In the genomic region with DNA sequence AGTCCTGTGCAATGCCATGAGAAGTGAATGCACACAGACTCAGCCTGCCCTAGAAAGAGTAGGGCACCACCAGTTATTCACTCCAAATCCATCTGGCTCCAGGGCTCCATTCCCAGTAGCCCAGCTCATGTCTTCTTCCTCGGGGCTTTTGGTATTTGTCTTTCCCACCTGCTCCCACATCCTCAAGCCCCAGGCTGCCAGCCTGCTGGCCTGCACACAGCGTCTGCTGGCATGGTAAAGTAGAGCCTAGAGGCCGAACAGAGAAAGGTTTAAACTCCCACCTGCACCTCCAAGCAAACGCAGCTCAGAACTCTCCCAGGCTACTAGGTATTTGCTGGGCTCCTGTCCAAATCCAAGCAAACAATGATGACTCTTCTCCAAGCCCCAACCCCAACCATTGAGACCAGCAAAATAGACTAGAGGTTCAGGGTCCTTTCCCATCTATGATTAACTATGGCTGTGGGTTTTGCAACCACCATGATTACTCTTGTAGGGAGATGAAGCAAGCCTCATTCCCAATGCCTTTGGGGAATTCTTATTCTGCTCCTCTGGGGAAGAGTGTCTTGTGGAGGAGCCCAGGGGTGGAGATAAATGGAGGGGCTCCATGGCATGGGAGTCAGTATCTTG, we compare ENCODE assay signal across 16 cellular contexts. TPM values are rescaled to one million over a fixed set of nuclear protein-coding genes. Genes with fewer than 3 reads are reported as not detected.
DNase-seq lines count a peak whose midpoint lies in the region; ATAC-seq and TF ChIP-seq lines count a peak whose summit lies in the region.
"Had no signal": no experiment of that assay in that cellular context is flagged by ENCODE, and none has a peak within 500 bp of the region (broad histone marks: within the 10 kb centered on the region; RNA-seq: fewer than 3 reads in every experiment).

No MANE protein-coding gene starts in this region.

- H3K36me3 Mint-ChIP-seq in MCF 10A (ENCODE audit: insufficient read depth, unreplicated experiment) (no peaks in the 10 kb centered on the region), endodermal cell (ENCODE audit: low read depth) (no peaks in the 10 kb centered on the region)

- TF ChIP-seq POLR2A in breast epithelium (IDR thresholded peaks at IDR 0.05) (no peak), heart left ventricle (IDR thresholded peaks at IDR 0.05) (no peak), prostate gland (IDR thresholded peaks at IDR 0.05) (no peak)

- H3K27me3 ChIP-seq in breast epithelium (no peaks in the 10 kb centered on the region), endodermal cell (ENCODE audit: control insufficient read depth, insufficient read depth, low read length, poor library complexity, severe bottlenecking) (peaks cover 68% of the 10 kb centered on the region), osteoblast (ENCODE audit: insufficient read depth, low read length) (peaks cover 31% of the 10 kb centered on the region), heart left ventricle (peaks cover 0 to 19% (median 0%) of the 10 kb centered on the region in 9 donors), right cardiac atrium (ENCODE audit: control insufficient read depth, insufficient read depth) (no peaks in the 10 kb centered on the region), prostate gland (replicated peaks; ENCODE audit: insufficient read depth) (no peaks in the 10 kb centered on the region)

- H2AFZ ChIP-seq in osteoblast (ENCODE audit: low read length) = no peak overlapping the region

- H3K4me1 Mint-ChIP-seq in MCF 10A (ENCODE audit: insufficient read depth, unreplicated experiment) = no peaks in the 10 kb centered on the region
- no peaks in the 10 kb centered on the region for H3K4me1 Mint-ChIP-seq in endodermal cell

- no peak for TF ChIP-seq CTCF in MCF 10A (IDR thresholded peaks at IDR 0.05; ENCODE audit: unreplicated experiment)
- TF ChIP-seq CTCF in breast epithelium (IDR thresholded peaks at IDR 0.05) = no peak
- TF ChIP-seq CTCF in endodermal cell (conservative IDR thresholded peaks at IDR 0.05) = no peak
- TF ChIP-seq CTCF in osteoblast (IDR thresholded peaks at IDR 0.05; ENCODE audit: extremely low read depth, low read depth, low read length) = no peak
- TF ChIP-seq CTCF in heart left ventricle (IDR thresholded peaks at IDR 0.05) = no peak
- TF ChIP-seq CTCF in prostate gland (IDR thresholded peaks at IDR 0.05) = no peak

- no peaks in the 10 kb centered on the region for H3K79me2 ChIP-seq in osteoblast (ENCODE audit: insufficient read depth, low read length)

- H3K4me1 ChIP-seq in breast epithelium = no peaks in the 10 kb centered on the region
- H3K4me1 ChIP-seq in endodermal cell (ENCODE audit: control insufficient read depth, insufficient read depth, low read length) = no peaks in the 10 kb centered on the region
- H3K4me1 ChIP-seq in osteoblast (ENCODE audit: insufficient read depth, low read length) = peaks cover 17% of the 10 kb centered on the region
- peaks cover 0 to 8% (median 7%) of the 10 kb centered on the region in 12 donors for H3K4me1 ChIP-seq in heart left ventricle
- peaks cover 2% of the 10 kb centered on the region for H3K4me1 ChIP-seq in right cardiac atrium (ENCODE audit: control insufficient read depth, insufficient read depth, low read length)
- H3K4me1 ChIP-seq in prostate gland (replicated peaks) = no peaks in the 10 kb centered on the region

- H3K27ac Mint-ChIP-seq in MCF 10A (ENCODE audit: low read depth, unreplicated experiment) (no peak overlapping the region), endodermal cell (no peak overlapping the region)
- H3K27ac Mint-ChIP-seq: B cell had no signal

- ATAC-seq in heart left ventricle = no peak
- ATAC-seq in right cardiac atrium = no peak
- ATAC-seq: K562, Right ventricle myocardium inferior had no signal

- H4K20me1 ChIP-seq in osteoblast (ENCODE audit: insufficient read depth, low read length) = no peaks in the 10 kb centered on the region

- H3K4me3 ChIP-seq in breast epithelium = no peak overlapping the region
- no peak overlapping the region for H3K4me3 ChIP-seq in endodermal cell (ENCODE audit: low read length)
- no peak overlapping the region for H3K4me3 ChIP-seq in osteoblast (ENCODE audit: insufficient read depth, low read length)
- no peak overlapping the region for H3K4me3 ChIP-seq in heart left ventricle
- no peak overlapping the region for H3K4me3 ChIP-seq in right cardiac atrium (ENCODE audit: low read length)
- no peak overlapping the region for H3K4me3 ChIP-seq in prostate gland
- H3K4me3 ChIP-seq: K562 had no signal

- BruUV-seq in MCF 10A (replicated peaks; lab: Mats Ljungman, UMichigan) = no TSS peak

- DNase-seq in MCF 10A (ENCODE audit: unreplicated experiment) = peak; percentile 21
- no peak for DNase-seq in breast epithelium (ENCODE audit: low spot score in 2 of 2)
- peak; percentile 32 for DNase-seq in endodermal cell
- DNase-seq in osteoblast (ENCODE audit: insufficient read length, low spot score, missing footprints) = no peak
- no peak for DNase-seq in heart left ventricle
- DNase-seq in right cardiac atrium = no peak
- no peak for DNase-seq in prostate gland (ENCODE audit: low spot score)
- DNase-seq: GDM1; GOT3; NCI-H1105; NCI-H2081 treated with DMSO at 0.1 percent for 48 hours; NCI-H446 treated with DMSO at 0.1 percent for 48 hours; NK-92 treated with Interleukin-12 subunit alpha and Interleukin-12 subunit beta, amount 100 ng/mL, for 24 hours had no signal

- 82 to 83% methylated on average over 1 to 4 of the region's 4 CpGs for WGBS in endodermal cell (ENCODE audit: insufficient coverage in 1 of 2, insufficient read length in 1 of 2), 2 experiments
- WGBS in heart left ventricle, 4 donors = 89 to 98% (median 90%) methylated on average over 4 of the region's 4 CpGs
- 87% methylated on average over 4 of the region's 4 CpGs for WGBS in right cardiac atrium
- 67% methylated on average over 4 of the region's 4 CpGs for WGBS in prostate gland

- H3K4me3 Mint-ChIP-seq in MCF 10A (ENCODE audit: unreplicated experiment) = no peak overlapping the region
- no peak overlapping the region for H3K4me3 Mint-ChIP-seq in endodermal cell
- H3K4me3 Mint-ChIP-seq: B cell had no signal

- H3K36me3 ChIP-seq in breast epithelium = no peaks in the 10 kb centered on the region
- no peaks in the 10 kb centered on the region for H3K36me3 ChIP-seq in endodermal cell (ENCODE audit: control insufficient read depth, insufficient read depth, low read length)
- H3K36me3 ChIP-seq in osteoblast (ENCODE audit: insufficient read depth, low read length) = no peaks in the 10 kb centered on the region
- H3K36me3 ChIP-seq in heart left ventricle = no peaks in the 10 kb centered on the region
- no peaks in the 10 kb centered on the region for H3K36me3 ChIP-seq in prostate gland

- peak overlapping the region; percentile 11 for H3K4me2 ChIP-seq in osteoblast (ENCODE audit: insufficient read depth, low read length)

- H3K9me3 ChIP-seq in breast epithelium (no peaks in the 10 kb centered on the region), endodermal cell (ENCODE audit: control insufficient read depth, low read length) (no peaks in the 10 kb centered on the region), osteoblast (ENCODE audit: low read depth, low read length) (no peaks in the 10 kb centered on the region), heart left ventricle (no peaks in the 10 kb centered on the region), right cardiac atrium (ENCODE audit: control insufficient read depth, low read length) (no peaks in the 10 kb centered on the region), prostate gland (no peaks in the 10 kb centered on the region)

- intact Hi-C loops in MCF 10A (cut with micrococcal nuclease) = loop anchor here (10.0 kb wide), 1 partner anchor 165 kb away; no protein-coding TSS in a partner anchor
- intact Hi-C loops in breast epithelium (cut with DNase I; ENCODE audit: low total_unique reads) = loop anchor here (10.0 kb wide), 1 partner anchor 45 kb away; no protein-coding TSS in a partner anchor
- intact Hi-C loops in heart left ventricle (cut with DNase I) = loop anchor here in 6 of 10 donors (5.0 to 10.0 kb wide), 2 partner anchors 37 to 155 kb away; no protein-coding TSS in a partner anchor
- intact Hi-C loops in right cardiac atrium (cut with DNase I) = loop anchor here in 1 of 4 donors (5.0 kb wide), 1 partner anchor 37 kb away; no protein-coding TSS in a partner anchor
- intact Hi-C loops in prostate gland (cut with DNase I) = no loop called here

- POLR2A ChIA-PET in MCF 10A (lab: Yijun Ruan, JAX) = no interaction called here

- H3K9ac ChIP-seq in endodermal cell (ENCODE audit: extremely low read depth, low read length, poor library complexity, severe bottlenecking) = no peak overlapping the region

- H3K27me3 Mint-ChIP-seq in MCF 10A (ENCODE audit: insufficient read depth, unreplicated experiment) = peaks cover 12% of the 10 kb centered on the region
- H3K27me3 Mint-ChIP-seq in endodermal cell (ENCODE audit: insufficient read depth) = peaks cover 81% of the 10 kb centered on the region

- H3K27ac ChIP-seq in breast epithelium (peak overlapping the region in 1 of 2 donors; percentile 14), endodermal cell (ENCODE audit: low read depth, low read length) (no peak overlapping the region), osteoblast (ENCODE audit: low read depth, low read length) (no peak overlapping the region), heart left ventricle (no peak overlapping the region), right cardiac atrium (ENCODE audit: low read length) (no peak overlapping the region), prostate gland (no peak overlapping the region)

- H3K9me3 Mint-ChIP-seq in MCF 10A (ENCODE audit: unreplicated experiment) (no peaks in the 10 kb centered on the region), endodermal cell (no peaks in the 10 kb centered on the region)

- CTCF ChIA-PET in MCF 10A (lab: Yijun Ruan, JAX) = interaction anchor here (0.7 to 1.8 kb wide), 2 partner anchors 10 to 1288 kb away, joined by 3 to 7 read pairs; no protein-coding TSS in a partner anchor

RNA-seq across cellular contexts. Expression of gene VDR, which starts 5.2 kb away (rescaled TPM):
- 22.3 and 23.4 TPM in 2 replicates for total RNA-seq in MCF 10A (2022)
- 10 to 100 TPM in 2 of 3 donors, 1 to 10 TPM in 1; 1.6 to 41.7 (median 16.1) TPM for total RNA-seq in breast epithelium
- total RNA-seq in endodermal cell = under 1 TPM in 1 of 2 donors, not detected in 1; 0.04 TPM
- not detected for polyA plus RNA-seq in endodermal cell (2013, experiment 1 of 2)
- not detected for polyA plus RNA-seq in endodermal cell (2013, experiment 2 of 2)
- 30.4 and 32.2 TPM in 2 replicates for total RNA-seq in osteoblast
- total RNA-seq in heart left ventricle = 1 to 10 TPM in 3 of 9 donors, under 1 TPM in 6; 0.15 to 4.3 (median 0.63) TPM
- 1 to 10 TPM in 1 of 2 donors, under 1 TPM in 1; 0.15 to 2.0 TPM for polyA plus RNA-seq in heart left ventricle
- total RNA-seq in right cardiac atrium = 1 to 10 TPM in 2 of 4 donors, under 1 TPM in 2; 0.93 to 3.0 (median 1.3) TPM
- polyA plus RNA-seq in right cardiac atrium = 0.27 TPM
- 1 to 10 TPM; 3.4 to 4.3 TPM for total RNA-seq in prostate gland

RNA-seq across cellular contexts. Expression of gene TMEM106C, which starts 53.4 kb away (rescaled TPM):
- total RNA-seq in MCF 10A (2022) = 39.0 and 50.0 TPM in 2 replicates
- total RNA-seq in breast epithelium = 100 to 1,000 TPM in 1 of 3 donors, 10 to 100 TPM in 2; 35.2 to 131 (median 73.4) TPM
- 10 to 100 TPM; 17.3 to 61.6 TPM for total RNA-seq in endodermal cell
- polyA plus RNA-seq in endodermal cell (2013, experiment 1 of 2) = 120 TPM
- 114 TPM for polyA plus RNA-seq in endodermal cell (2013, experiment 2 of 2)
- 57.5 and 58.3 TPM in 2 replicates for total RNA-seq in osteoblast
- total RNA-seq in heart left ventricle = 10 to 100 TPM; 39.3 to 66.6 (median 50.0) TPM
- polyA plus RNA-seq in heart left ventricle = 10 to 100 TPM; 23.0 to 63.9 TPM
- 10 to 100 TPM; 68.6 to 85.7 (median 74.5) TPM for total RNA-seq in right cardiac atrium
- polyA plus RNA-seq in right cardiac atrium = 67.8 TPM
- 10 to 100 TPM; 54.6 to 91.1 TPM for total RNA-seq in prostate gland

Comparison
In these comparisons a context has a peak if more than half of its experiments do, and no peak if none do; other contexts are left out.
1. DNase-seq: peak in MCF 10A (single experiment) and endodermal cell (single experiment); none in breast epithelium (0 of 2), osteoblast (single experiment), heart left ventricle (0 of 5), right cardiac atrium (0 of 3) and prostate gland (single experiment).